17 cellular contexts compared by ENCODE assay signal in the genomic region with DNA sequence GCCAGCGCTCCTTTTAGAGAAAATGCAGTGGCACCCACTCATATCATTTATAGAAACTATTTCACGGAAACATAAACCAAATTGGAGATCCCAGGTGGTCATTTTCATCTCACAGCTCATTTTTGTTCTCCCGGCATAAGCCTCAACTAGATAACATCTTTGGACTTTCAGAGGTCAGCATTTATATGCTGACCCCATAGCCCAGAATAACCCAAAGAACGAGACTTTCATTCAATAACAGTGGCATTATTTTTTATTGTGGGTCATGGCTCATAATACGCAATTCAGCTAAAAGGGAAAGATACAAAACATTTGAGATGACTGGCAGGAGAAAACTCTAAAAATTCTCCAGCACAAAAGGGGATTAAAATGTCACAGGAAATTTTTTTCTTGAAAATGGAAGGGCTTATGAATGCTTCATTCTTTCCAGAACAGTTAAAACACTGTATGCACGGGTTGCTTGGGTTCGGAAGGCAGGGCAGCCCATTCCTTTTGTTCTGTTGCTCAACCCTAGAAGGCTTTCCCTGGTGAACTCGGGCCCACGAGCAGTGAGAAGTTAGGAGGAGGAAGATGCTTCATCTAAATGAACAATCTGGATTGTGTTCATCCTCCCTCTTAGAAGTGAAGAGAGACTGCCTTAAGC. TPM values are rescaled to one million over a fixed set of nuclear protein-coding genes. Genes with fewer than 3 reads are reported as not detected.
DNase-seq lines count a peak whose midpoint lies in the region; ATAC-seq and TF ChIP-seq lines count a peak whose summit lies in the region.
"Had no signal": no experiment of that assay in that cellular context is flagged by ENCODE, and none has a peak within 500 bp of the region (broad histone marks: within the 10 kb centered on the region; RNA-seq: fewer than 3 reads in every experiment).

No MANE protein-coding gene starts in this region.

- POLR2A ChIA-PET in RWPE1 (lab: Yijun Ruan, JAX; ENCODE audit: low non-redundant PET) = no interaction called here

- H3K9me3 ChIP-seq in esophagus muscularis mucosa (no peaks in the 10 kb centered on the region), mesodermal cell (ENCODE audit: control insufficient read depth, low read length) (no peaks in the 10 kb centered on the region), GM23248 (ENCODE audit: low read depth) (no peaks in the 10 kb centered on the region)
- H3K9me3 ChIP-seq: psoas muscle had no signal

- H3K27me3 ChIP-seq in esophagus muscularis mucosa (no peaks in the 10 kb centered on the region), GM23248 (replicated peaks; ENCODE audit: insufficient read depth) (no peaks in the 10 kb centered on the region)

- H3K79me2 ChIP-seq in GM23248 (ENCODE audit: insufficient read depth) = peaks cover 99% of the 10 kb centered on the region

- CTCF ChIA-PET in RWPE1 (lab: Yijun Ruan, JAX) = no interaction called here

- H3K9ac ChIP-seq in GM23248 = no peak overlapping the region

- no peak overlapping the region for H3K4me2 ChIP-seq in GM23248 (ENCODE audit: unreplicated experiment)

- DNase-seq in RWPE1 (ENCODE audit: low spot score) (no peak), esophagus muscularis mucosa (ENCODE audit: extremely low spot score) (no peak), substantia nigra (lab: John Stamatoyannopoulos, UW) (peak in 11 of 49 donors; percentile 12 to 58 (median 28)), NCI-H1694 treated with DMSO at 0.1 percent for 48 hours (lab: John Stamatoyannopoulos, UW) (no peak), GM23248 (no peak)
- DNase-seq: activated naive CD8-positive, alpha-beta T cell treated with anti-CD3 and anti-CD28 coated beads, Interleukin-2, amount 10 ng/mL, durations not matched to agents 7 days and 5 days; NCI-H1436 treated with DMSO at 0.1 percent for 48 hours; NCI-H524 treated with DMSO at 0.1 percent for 48 hours; SHP77 treated with DMSO at 0.1 percent for 48 hours; stimulated activated CD4-positive, alpha-beta T cell treated with anti-CD3 and anti-CD28 coated beads, Interleukin-4, amount 100 ng/mL, for 4 hours; stimulated activated naive CD8-positive, alpha-beta T cell treated with anti-CD3 and anti-CD28 coated beads, Interleukin-15, Interleukin-2, amounts not matched to agents 100 U/mL and 50 U/mL, for 24 hours; WERI-Rb-1 had no signal

- intact Hi-C loops in esophagus muscularis mucosa (cut with DNase I) = no loop called here

- H3K27ac ChIP-seq in RWPE1 (peak overlapping the region; percentile 72; the same call in 1 of the 2 replicates), esophagus muscularis mucosa (replicated peaks in 1 of 4) (peak overlapping the region; percentile 73 to 83 (median 78)), mesodermal cell (ENCODE audit: low read depth, low read length, severe bottlenecking) (peak overlapping the region; percentile 23), substantia nigra (ENCODE audit: low read depth, low read length, poor library complexity, severe bottlenecking) (peak overlapping the region; percentile 90), GM23248 (no peak overlapping the region)
- H3K27ac ChIP-seq: psoas muscle, WERI-Rb-1 had no signal

- no peaks in the 10 kb centered on the region for H3K9me2 ChIP-seq in GM23248 (ENCODE audit: insufficient read depth)

- TF ChIP-seq EP300 in esophagus muscularis mucosa (IDR thresholded peaks at IDR 0.05) = no peak

- TF ChIP-seq POLR2A in esophagus muscularis mucosa (IDR thresholded peaks at IDR 0.05; ENCODE audit: low read depth) = no peak

- H2AFZ ChIP-seq in GM23248 = no peak overlapping the region

- in situ Hi-C loops in GM23248 (cut with MboI) = no loop called here

- H3K4me1 ChIP-seq in esophagus muscularis mucosa (peaks cover 86 to 99% (median 97%) of the 10 kb centered on the region in 4 donors), mesodermal cell (ENCODE audit: control insufficient read depth, insufficient read depth, low read length, poor library complexity, severe bottlenecking) (peaks cover 10% of the 10 kb centered on the region), GM23248 (ENCODE audit: insufficient read depth) (peaks cover 65% of the 10 kb centered on the region)

- peaks cover 47% of the 10 kb centered on the region for H3F3A ChIP-seq in GM23248 (ENCODE audit: insufficient read depth)

- TF ChIP-seq CTCF in RWPE1 (conservative IDR thresholded peaks at IDR 0.05; ENCODE audit: low read depth) (no peak), esophagus muscularis mucosa (IDR thresholded peaks at IDR 0.05) (no peak)

- WGBS in esophagus muscularis mucosa = 49% methylated on average over 9 of the region's 9 CpGs
- 87 to 94% methylated on average over 3 to 5 of the region's 9 CpGs for WGBS in mesodermal cell (ENCODE audit: insufficient coverage in 2 of 2), 2 experiments
- 96 to 97% methylated on average over 9 of the region's 9 CpGs for WGBS in GM23248 (ENCODE audit: low coverage in 1 of 2, low lambda C conversion rate in 2 of 2, missing lambda C conversion rate in 2 of 2), 2 experiments

- H3K4me3 ChIP-seq in esophagus muscularis mucosa (no peak overlapping the region), mesodermal cell (ENCODE audit: extremely low read depth, insufficient read depth, low read length, poor library complexity, severe bottlenecking) (no peak overlapping the region), GM23248 (no peak overlapping the region)
- H3K4me3 ChIP-seq: K562, psoas muscle had no signal

- no peak for ATAC-seq in GM21786 (IDR thresholded peaks at IDR 0.05; ENCODE audit: unreplicated experiment)
- ATAC-seq in HG02571 (IDR thresholded peaks at IDR 0.05; ENCODE audit: unreplicated experiment) = no peak
- ATAC-seq: K562; stimulated activated naive CD8-positive, alpha-beta T cell treated with anti-CD3 and anti-CD28 coated beads, Interleukin-15, Interleukin-2, amounts not matched to agents 100 U/mL and 50 U/mL, for 24 hours had no signal

- no peaks in the 10 kb centered on the region for H4K20me1 ChIP-seq in GM23248 (ENCODE audit: insufficient read depth)

- H3K36me3 ChIP-seq in esophagus muscularis mucosa (no peaks in the 10 kb centered on the region), mesodermal cell (ENCODE audit: control insufficient read depth, insufficient read depth, low read length) (no peaks in the 10 kb centered on the region), GM23248 (ENCODE audit: low read depth) (no peaks in the 10 kb centered on the region; the same call in 1 of the 2 replicates)
- H3K36me3 ChIP-seq: WERI-Rb-1 had no signal

RNA-seq across cellular contexts. Expression of a gene that starts 24.0 kb away (rescaled TPM):
- total RNA-seq in esophagus muscularis mucosa = 10 to 100 TPM; 44.9 to 59.2 (median 56.2) TPM
- polyA plus RNA-seq in mesodermal cell (2013, experiment 1 of 2) = 7.7 TPM
- polyA plus RNA-seq in mesodermal cell (2013, experiment 2 of 2) = 7.5 TPM
- total RNA-seq in GM23248 (2014; rRNA removed; shearing (Covaris generic)) = 13.4 and 16.6 TPM in 2 replicates
- polyA plus RNA-seq in GM23248 (2016; fragmentation: Nextera tagmentation; extraction: Ambion mirVana) = 13.2 and 13.8 TPM in 2 replicates
- polyA plus RNA-seq: K562 had no signal
